In the genomic region with DNA sequence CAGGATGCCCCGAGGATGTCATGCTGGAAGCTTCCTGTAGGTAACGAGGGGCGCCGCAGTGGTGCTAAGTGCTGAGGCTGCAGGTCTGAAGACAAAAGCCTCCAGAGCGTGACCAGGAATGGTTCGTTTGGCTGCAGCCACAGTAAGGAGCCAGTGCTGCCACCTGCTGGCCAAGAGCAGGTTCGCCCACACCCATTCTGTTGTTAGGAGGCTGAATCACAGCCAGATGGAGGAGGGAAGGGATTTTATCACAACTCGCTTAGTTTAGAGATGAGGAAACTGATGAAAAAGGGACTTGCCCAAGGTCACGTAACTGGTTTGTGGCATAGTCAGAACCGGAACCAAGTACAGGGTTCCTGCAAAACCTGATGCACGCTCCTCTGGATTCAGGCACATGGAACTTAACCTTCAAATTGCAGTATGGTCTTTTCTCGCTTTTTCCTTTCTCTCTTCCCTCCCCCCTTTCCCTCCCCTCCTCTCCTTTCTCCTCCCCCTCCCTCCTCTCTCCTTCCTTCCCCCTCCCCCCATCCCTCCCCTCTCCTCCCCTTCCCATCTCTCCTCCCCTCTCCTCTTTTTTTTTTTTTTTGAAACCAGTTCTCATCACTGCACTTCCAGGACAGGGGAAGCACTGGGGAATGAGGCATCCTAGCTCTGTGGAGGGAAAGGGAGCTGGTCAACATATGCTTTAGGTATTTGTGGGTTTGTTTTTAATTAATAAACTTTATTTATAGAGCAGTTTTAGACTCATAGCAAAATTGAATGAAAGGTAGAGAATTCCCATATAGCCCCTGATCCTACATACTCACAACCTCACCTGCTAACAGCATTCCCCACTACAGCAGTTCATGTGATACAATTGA, we compare ENCODE assay signal across 8 cellular contexts.
DNase-seq lines count a peak whose midpoint lies in the region; ATAC-seq, FAIRE-seq and TF ChIP-seq lines count a peak whose summit lies in the region.

No MANE protein-coding gene starts in this region.

- peak overlapping the region; percentile 59; the same call in 1 of the 2 replicates for H3K27ac ChIP-seq in H1 (ENCODE audit: low read depth, low read length)

- POLR2A ChIA-PET in H1 (lab: Charles Lee; ENCODE audit: partially characterized antibody) = interaction anchor here (0.6 to 0.9 kb wide), 2 partner anchors 14 to 19 kb away, joined by 3 to 4 read pairs; no protein-coding TSS in a partner anchor

- H3K4me1 ChIP-seq in H1 (replicated peaks in 1 of 4; ENCODE audit: control insufficient read depth in 3 of 4, insufficient read depth in 4 of 4, low read length in 3 of 4) = no peaks in the 10 kb centered on the region

- peak in 1 of 2 experiments; percentile 69; a peak in 1 of 3 replicates for TF ChIP-seq EP300 in H1 (IDR thresholded peaks at IDR 0.05; ENCODE audit: borderline replicate concordance in 1 of 2, low read depth in 2 of 2, low read length in 2 of 2)

- 18% methylated on average over 11 of the region's 12 CpGs; no CpG with 5 or more reads in 1 of the 2 experiments for WGBS in H1 (ENCODE audit: extremely low coverage in 1 of 2, insufficient coverage in 1 of 2, insufficient read length in 1 of 2, insufficient replicate concordance in 2 of 2, low coverage in 1 of 2, low lambda C conversion rate in 2 of 2, missing lambda C conversion rate in 1 of 2), 2 experiments

- H3K4me3 ChIP-seq in H1 (ENCODE audit: extremely low read depth in 1 of 4, insufficient read depth in 2 of 4, low read depth in 3 of 4, low read length in 4 of 4) = peak overlapping the region in 1 of 4 experiments; percentile 38; a peak in 1 of 8 replicates

- no peak overlapping the region for H2BK120ac ChIP-seq in H1 (replicated peaks; ENCODE audit: low read depth, low read length)

- no peak overlapping the region for H3K23ac ChIP-seq in H1 (ENCODE audit: insufficient read length)

- H4K20me1 ChIP-seq in H1 (replicated peaks in 1 of 2; ENCODE audit: control insufficient read depth in 1 of 2, insufficient read depth in 2 of 2, low read length in 2 of 2) = no peaks in the 10 kb centered on the region

- no peak overlapping the region for H2BK20ac ChIP-seq in H1 (ENCODE audit: low read length)

- peak overlapping the region in 1 of 2 experiments; percentile 65; a peak in 3 of 4 replicates for H3K4me2 ChIP-seq in H1 (ENCODE audit: insufficient read depth in 1 of 2, low read depth in 2 of 2, low read length in 2 of 2)

- no peak overlapping the region; the same call in 1 of the 2 replicates for H2BK5ac ChIP-seq in H1 (ENCODE audit: low read depth, low read length)

- no peaks in the 10 kb centered on the region for H3K79me2 ChIP-seq in H1 (ENCODE audit: control insufficient read depth in 1 of 2, insufficient read depth in 2 of 2, low read length in 2 of 2)

- no peaks in the 10 kb centered on the region for H3K23me2 ChIP-seq in H1 (ENCODE audit: low read depth, low read length)

- no peaks in the 10 kb centered on the region for H3K79me1 ChIP-seq in H1 (ENCODE audit: low read depth, low read length)

- peak overlapping the region; percentile 98; the same call in 1 of the 2 replicates for H2BK15ac ChIP-seq in H1 (ENCODE audit: low read length)

- peaks cover 14% of the 10 kb centered on the region in 2 experiments for H3K9me3 ChIP-seq in H1 (ENCODE audit: insufficient read depth in 2 of 2, low read depth in 1 of 2, low read length in 1 of 2)

- no peak overlapping the region for H2AK5ac ChIP-seq in H1 (ENCODE audit: low read depth, low read length)

- H2BK12ac ChIP-seq in H1 (ENCODE audit: low read depth, low read length) = no peak overlapping the region

- H3K4ac ChIP-seq in H1 (replicated peaks; ENCODE audit: insufficient read length, low read depth, low read length) = no peak overlapping the region

- no peaks in the 10 kb centered on the region; a peak in 2 of 8 replicates for H3K36me3 ChIP-seq in H1 (ENCODE audit: control insufficient read depth in 2 of 4, insufficient read depth in 4 of 4, low read length in 3 of 4)

- peak; percentile 83 to 89 for TF ChIP-seq RAD21 in H1 (IDR thresholded peaks at IDR 0.05 in 1 of 2, conservative IDR thresholded peaks at IDR 0.05 in 1 of 2; ENCODE audit: low read depth in 2 of 2, low read length in 2 of 2)

- no peak overlapping the region for H3K14ac ChIP-seq in H1 (ENCODE audit: insufficient read length)

- H3K18ac ChIP-seq in H1 (ENCODE audit: extremely low read depth, low read length) = no peak overlapping the region; the same call in 1 of the 2 replicates

- no peak overlapping the region for H4K8ac ChIP-seq in H1 (ENCODE audit: extremely low read depth, insufficient read depth, low read length)

- peak; percentile 98 to 100 (median 98) for TF ChIP-seq CTCF in H1 (IDR thresholded peaks at IDR 0.05; ENCODE audit: control extremely low read depth in 1 of 3, insufficient read depth in 1 of 3, low read depth in 1 of 3, low read length in 3 of 3)

- peak; percentile 97 for ATAC-seq in GM21526 (IDR thresholded peaks at IDR 0.05; ENCODE audit: low FRiP score, unreplicated experiment)

- H4K91ac ChIP-seq in H1 (replicated peaks; ENCODE audit: insufficient read length, low read length) = no peak overlapping the region

- H4K5ac ChIP-seq in H1 (ENCODE audit: insufficient read length, low read depth, low read length) = no peak overlapping the region

- TF ChIP-seq POLR2A in H1 (IDR thresholded peaks at IDR 0.05; ENCODE audit: control extremely low read depth in 1 of 2, low read depth in 2 of 2, low read length in 2 of 2) = peak in 1 of 2 experiments; percentile 60; a peak in 1 of 3 replicates

- peak overlapping the region in 1 of 4 experiments; percentile 14; a peak in 1 of 7 replicates for H3K9ac ChIP-seq in H1 (replicated peaks in 1 of 4; ENCODE audit: extremely low read depth in 1 of 4, low read depth in 3 of 4, low read length in 3 of 4)

- FAIRE-seq in H1 (lab: Jason Lieb, UNC) = peak; percentile 82

- CTCF ChIA-PET in H1 (lab: Charles Lee; ENCODE audit: partially characterized antibody) = interaction anchor here (0.7 to 2.8 kb wide), 13 partner anchors 10 to 88 kb away, joined by 3 to 16 read pairs (median 3); no protein-coding TSS in a partner anchor

- peak overlapping the region; percentile 100 for H2AFZ ChIP-seq in H1 (ENCODE audit: low read length)

- H3K27me3 ChIP-seq in H1 (replicated peaks in 1 of 4; ENCODE audit: control insufficient read depth in 3 of 4, extremely low read depth in 1 of 4, insufficient read depth in 3 of 4, low read length in 3 of 4) = no peaks in the 10 kb centered on the region

- DNase-seq in DMS 273 treated with DMSO at 0.1 percent for 48 hours (lab: John Stamatoyannopoulos, UW) = peak; percentile 88
- peak in 74 of 76 experiments; percentile 24 to 90 (median 72) for DNase-seq in HUDEP-2 (lab: John Stamatoyannopoulos, UW; ENCODE audit: unreplicated experiment in 76 of 76)
- peak; percentile 92 for DNase-seq in NOMO-1 treated with DMSO at 0.1 percent for 48 hours (lab: John Stamatoyannopoulos, UW; ENCODE audit: unreplicated experiment)
- peak; percentile 62 to 78 for DNase-seq in activated CD8-positive, alpha-beta memory T cell treated with anti-CD3 and anti-CD28 coated beads for 1 hour (ENCODE audit: extremely low read depth in 1 of 2, low read depth in 1 of 2)
- DNase-seq in H1 (ENCODE audit: low read depth in 1 of 2, low spot score in 2 of 2) = peak; percentile 92 to 95
- peak; percentile 93 for DNase-seq in mesenteric fat pad (ENCODE audit: low spot score)
- DNase-seq in stimulated activated CD8-positive, alpha-beta memory T cell treated with anti-CD3 and anti-CD28 coated beads, Interleukin-4, amount 100 ng/mL, for 1 hour (ENCODE audit: low read depth in 2 of 2, low spot score in 1 of 2) = peak; percentile 69 to 71

- H3K56ac ChIP-seq in H1 (replicated peaks; ENCODE audit: insufficient read length, low read depth, low read length) = no peak overlapping the region

TF ChIP-seq in H1, 55 proteins besides CTCF, POLR2A, EP300 and RAD21 (continues in another document):
- TF ChIP-seq BACH1 (IDR thresholded peaks at IDR 0.05; ENCODE audit: low read length) (peak; percentile 54; the same call in 1 of the 2 replicates), CHD2 (IDR thresholded peaks at IDR 0.05; ENCODE audit: low read length) (peak; percentile 55), TAF7 (optimal IDR thresholded peaks at IDR 0.05; ENCODE audit: borderline replicate concordance, low read depth, low read length) (peak; percentile 61), POLR2AphosphoS5 (IDR thresholded peaks at IDR 0.05; ENCODE audit: low read depth, low read length) (peak; percentile 32; the same call in 1 of the 2 replicates), SRF (IDR thresholded peaks at IDR 0.05; ENCODE audit: low read depth, low read length) (0 out of 2 replicates have a peak, but pooled peaks have one; percentile 32), HDAC6 (IDR thresholded peaks at IDR 0.05; ENCODE audit: low read depth, low read length) (no peak), TEAD4 (IDR thresholded peaks at IDR 0.05; ENCODE audit: low read depth, low read length) (0 out of 2 replicates have a peak, but pooled peaks have one; percentile 3), GTF2F1 (IDR thresholded peaks at IDR 0.05; ENCODE audit: borderline replicate concordance, low read depth, low read length) (no peak), PHF8 (conservative IDR thresholded peaks at IDR 0.05; ENCODE audit: low read depth, low read length) (no peak), RNF2 (IDR thresholded peaks at IDR 0.05; ENCODE audit: borderline replicate concordance, low read depth, low read length, missing control alignments, poor library complexity, severe bottlenecking) (no peak), HDAC2 (IDR thresholded peaks at IDR 0.05; ENCODE audit: borderline replicate concordance in 1 of 2, low read depth in 2 of 2, low read length in 2 of 2) (no peak), CBX8 (IDR thresholded peaks at IDR 0.05; ENCODE audit: borderline replicate concordance, low read depth, low read length) (no peak), CBX5 (IDR thresholded peaks at IDR 0.05; ENCODE audit: low read depth, low read length) (no peak), KDM1A (IDR thresholded peaks at IDR 0.05; ENCODE audit: borderline replicate concordance, low read length) (peak; percentile 92; the same call in 1 of the 2 replicates), MAFK (IDR thresholded peaks at IDR 0.05; ENCODE audit: low read depth, low read length) (peak; percentile 96)
- TF ChIP-seq, protein P1, sequence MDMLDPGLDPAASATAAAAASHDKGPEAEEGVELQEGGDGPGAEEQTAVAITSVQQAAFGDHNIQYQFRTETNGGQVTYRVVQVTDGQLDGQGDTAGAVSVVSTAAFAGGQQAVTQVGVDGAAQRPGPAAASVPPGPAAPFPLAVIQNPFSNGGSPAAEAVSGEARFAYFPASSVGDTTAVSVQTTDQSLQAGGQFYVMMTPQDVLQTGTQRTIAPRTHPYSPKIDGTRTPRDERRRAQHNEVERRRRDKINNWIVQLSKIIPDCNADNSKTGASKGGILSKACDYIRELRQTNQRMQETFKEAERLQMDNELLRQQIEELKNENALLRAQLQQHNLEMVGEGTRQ (IDR thresholded peaks at IDR 0.05; ENCODE audit: low read length) = peak; percentile 65
- TF ChIP-seq, protein P2, sequence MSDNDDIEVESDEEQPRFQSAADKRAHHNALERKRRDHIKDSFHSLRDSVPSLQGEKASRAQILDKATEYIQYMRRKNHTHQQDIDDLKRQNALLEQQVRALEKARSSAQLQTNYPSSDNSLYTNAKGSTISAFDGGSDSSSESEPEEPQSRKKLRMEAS (IDR thresholded peaks at IDR 0.05) = peak; percentile 77
